ENCODE assay signal across 8 cellular contexts in genomic region chr15:63188937-63189871, GRCh38. TPM values are rescaled to one million over a fixed set of nuclear protein-coding genes. Genes with fewer than 3 reads are reported as not detected.
DNase-seq lines count a peak whose midpoint lies in the region; ATAC-seq, FAIRE-seq and TF ChIP-seq lines count a peak whose summit lies in the region.

RAB8B (plus strand) TSS chr15:63189606; CDS start chr15:63189625, 19 bp downstream.

- H3K4me1 ChIP-seq in HUES6 (ENCODE audit: control insufficient read depth, insufficient read depth, low read length) (peaks cover 22% of the 10 kb centered on the region), OCI-LY1 (ENCODE audit: insufficient read depth, low read length, severe bottlenecking) (peaks cover 50% of the 10 kb centered on the region)

- peak within 1 kb of the TSS; percentile 67 for H3K27ac Mint-ChIP-seq in endothelial cell (ENCODE audit: unreplicated experiment)
- H3K27ac Mint-ChIP-seq in mesothelial cell of epicardium, result peak within 1 kb of the TSS; percentile 97

- DNase-seq in D721Med (ENCODE audit: insufficient read length, low spot score) (peak; percentile 52), endothelial cell (ENCODE audit: low spot score) (peak; percentile 100), mesothelial cell of epicardium (ENCODE audit: low spot score in 2 of 2, unreplicated experiment in 2 of 2) (peak; percentile 98 to 100)
- peak; percentile 100 for DNase-seq in activated CD8-positive, alpha-beta memory T cell treated with anti-CD3 and anti-CD28 coated beads, Interleukin-2, amount 50 U/mL, for 48 hours
- peak; percentile 95 to 97 for DNase-seq in stimulated activated CD8-positive, alpha-beta memory T cell treated with anti-CD3 and anti-CD28 coated beads, Interleukin-15, amount 100 ng/mL, for 4 hours (ENCODE audit: low read depth in 2 of 2)

- H3K9ac ChIP-seq in HUES6 (ENCODE audit: low read length) (peak within 1 kb of the TSS; percentile 73), OCI-LY1 (ENCODE audit: low read length) (peak within 1 kb of the TSS; percentile 88)

- H3K36me3 Mint-ChIP-seq in endothelial cell (ENCODE audit: low read depth, unreplicated experiment) (no peaks in the 10 kb centered on the region), mesothelial cell of epicardium (no peaks in the 10 kb centered on the region)

- H3K36me3 ChIP-seq in HUES6 (ENCODE audit: control insufficient read depth, insufficient read depth, low read length) (no peaks in the 10 kb centered on the region), OCI-LY1 (ENCODE audit: insufficient read depth, low read length) (no peaks in the 10 kb centered on the region)

- peaks cover 31% of the 10 kb centered on the region for H3K4me1 Mint-ChIP-seq in endothelial cell (ENCODE audit: unreplicated experiment)
- peaks cover 26% of the 10 kb centered on the region for H3K4me1 Mint-ChIP-seq in mesothelial cell of epicardium

- peak within 1 kb of the TSS; percentile 89 for H3K4me3 ChIP-seq in HUES6 (ENCODE audit: low read depth, low read length)
- peak within 1 kb of the TSS; percentile 88 for H3K4me3 ChIP-seq in OCI-LY1 (ENCODE audit: low read depth, low read length, poor library complexity, severe bottlenecking)

- H3K9me3 Mint-ChIP-seq in endothelial cell (ENCODE audit: unreplicated experiment), result no peaks in the 10 kb centered on the region
- H3K9me3 Mint-ChIP-seq in mesothelial cell of epicardium, result no peaks in the 10 kb centered on the region

- no peaks in the 10 kb centered on the region for H3K9me2 ChIP-seq in OCI-LY1 (ENCODE audit: low read depth, low read length)

- TF ChIP-seq CTCF in D721Med (IDR thresholded peaks at IDR 0.05; ENCODE audit: insufficient read depth, missing control alignments) (no peak), OCI-LY1 (IDR thresholded peaks at IDR 0.05; ENCODE audit: low read length) (no peak), endothelial cell (IDR thresholded peaks at IDR 0.05; ENCODE audit: unreplicated experiment) (no peak), mesothelial cell of epicardium (IDR thresholded peaks at IDR 0.05; ENCODE audit: unreplicated experiment) (no peak)

- ATAC-seq in GM21423 (IDR thresholded peaks at IDR 0.05; ENCODE audit: unreplicated experiment), result peak; percentile 71

- H3K9me3 ChIP-seq in HUES6 (ENCODE audit: control insufficient read depth, insufficient read depth, low read depth, low read length), result no peaks in the 10 kb centered on the region
- no peaks in the 10 kb centered on the region for H3K9me3 ChIP-seq in OCI-LY1 (ENCODE audit: low read length)

- H3K79me2 ChIP-seq in OCI-LY1 (ENCODE audit: insufficient read depth, low read length), result peaks cover 28% of the 10 kb centered on the region

- H3K27ac ChIP-seq in HUES6 (ENCODE audit: low read depth, low read length) (0 out of 2 replicates have a peak within 1 kb of the TSS, but pooled peaks have one; percentile 3), OCI-LY1 (ENCODE audit: low read depth, low read length, poor library complexity, severe bottlenecking) (peak within 1 kb of the TSS; percentile 94)

- peak within 1 kb of the TSS; percentile 98 for H3K4me2 ChIP-seq in OCI-LY1 (ENCODE audit: low read length)

- FAIRE-seq in D721Med (lab: Jason Lieb, UNC), result no peak

- H3F3A ChIP-seq in OCI-LY1 (ENCODE audit: insufficient read depth, low read length), result peaks cover 12% of the 10 kb centered on the region

- peak within 1 kb of the TSS; percentile 69; the same call in 1 of the 2 replicates for H2AFZ ChIP-seq in OCI-LY1 (ENCODE audit: low read length)

- peaks cover 11% of the 10 kb centered on the region for H3K27me3 Mint-ChIP-seq in endothelial cell (ENCODE audit: unreplicated experiment)
- H3K27me3 Mint-ChIP-seq in mesothelial cell of epicardium (ENCODE audit: low read depth), result no peaks in the 10 kb centered on the region

- peak within 1 kb of the TSS; percentile 95 for H3K4me3 Mint-ChIP-seq in endothelial cell (ENCODE audit: unreplicated experiment)
- peak within 1 kb of the TSS; percentile 93 for H3K4me3 Mint-ChIP-seq in mesothelial cell of epicardium

- no peaks in the 10 kb centered on the region for H4K20me1 ChIP-seq in OCI-LY1 (ENCODE audit: insufficient read depth, low read length)

- H3K27me3 ChIP-seq in HUES6 (ENCODE audit: control insufficient read depth, insufficient read depth, low read length) (no peaks in the 10 kb centered on the region), OCI-LY1 (ENCODE audit: insufficient read depth, low read length) (no peaks in the 10 kb centered on the region; the same call in 1 of the 2 replicates)

RNA-seq across cellular contexts. Expression of gene RAB8B, which starts in this region (rescaled TPM):
- total RNA-seq in endothelial cell (ENCODE audit: unreplicated experiment) (92.9 TPM), mesothelial cell of epicardium (20.2 to 27.1 TPM (median 22.7 TPM) in 3 replicates)

Comparison
In these comparisons a context has a peak if more than half of its experiments do, and no peak if none do; other contexts are left out.
1. Peak in every context shown above with its lines: DNase-seq, ATAC-seq, H3K4me3 ChIP-seq and H3K27ac ChIP-seq.